Comparison of ENCODE assay signal across 8 cellular contexts in genomic region chr9:38067611-38067891, GRCh38. TPM values are rescaled to one million over a fixed set of nuclear protein-coding genes. Genes with fewer than 3 reads are reported as not detected.
A peak's percentile ranks its signal among the peaks of the same experiment; 100 is the strongest.
DNase-seq lines count a peak whose midpoint lies in the region; ATAC-seq and TF ChIP-seq lines count a peak whose summit lies in the region.

No MANE protein-coding gene starts in this region.

- H3K27ac ChIP-seq in adrenal gland, result peak overlapping the region; percentile 24 to 91 (median 72)
- H3K27ac ChIP-seq in stomach smooth muscle (ENCODE audit: low read length), result peak overlapping the region; percentile 86

- H3K27me3 ChIP-seq in adrenal gland (no peaks in the 10 kb centered on the region), stomach smooth muscle (ENCODE audit: control insufficient read depth in 1 of 2, insufficient read depth in 2 of 2, low read length in 2 of 2) (no peaks in the 10 kb centered on the region)

- H3K27me3 Mint-ChIP-seq in immature natural killer cell (ENCODE audit: low read depth in 3 of 3), result peaks cover 4 to 23% (median 13%) of the 10 kb centered on the region in 3 donors

- intact Hi-C loops in adrenal gland (cut with DNase I), result loop anchor here (5.0 kb wide), 2 partner anchors 145 to 150 kb away; no protein-coding TSS in a partner anchor

- ATAC-seq in HG02571 (IDR thresholded peaks at IDR 0.05; ENCODE audit: unreplicated experiment), result no peak
- no peak for ATAC-seq in HG03469 (IDR thresholded peaks at IDR 0.05; ENCODE audit: unreplicated experiment)
- ATAC-seq in GM21367 (IDR thresholded peaks at IDR 0.05; ENCODE audit: unreplicated experiment), result no peak

- no peaks in the 10 kb centered on the region for H3K9me3 ChIP-seq in adrenal gland (replicated peaks in 1 of 3)
- H3K9me3 ChIP-seq in stomach smooth muscle (ENCODE audit: control insufficient read depth in 2 of 2, low read length in 2 of 2), result no peaks in the 10 kb centered on the region

- H3K4me1 Mint-ChIP-seq in immature natural killer cell, result peaks cover 27 to 30% of the 10 kb centered on the region in 2 donors

- H3K4me3 ChIP-seq in adrenal gland, result peak overlapping the region in 2 of 4 donors; percentile 70 to 74
- peak overlapping the region; percentile 86 to 91 for H3K4me3 ChIP-seq in stomach smooth muscle (ENCODE audit: low read length in 2 of 2)

- 4 to 15% (median 8%) methylated on average over 8 to 21 of the region's 21 CpGs for WGBS in adrenal gland, 4 donors

- peak overlapping the region; percentile 82 to 92 (median 84) for H3K4me3 Mint-ChIP-seq in immature natural killer cell

- peak overlapping the region; percentile 80 to 86 for H3K9ac ChIP-seq in stomach smooth muscle (ENCODE audit: low read length in 2 of 2)

- TF ChIP-seq POLR2A in adrenal gland (IDR thresholded peaks at IDR 0.05), result peak in 1 of 2 donors; percentile 0

- DNase-seq in NCI-H146 (lab: John Stamatoyannopoulos, UW), result peak; percentile 63
- no peak for DNase-seq in NCI-H146 treated with DMSO at 0.1 percent for 48 hours (lab: John Stamatoyannopoulos, UW; ENCODE audit: unreplicated experiment)
- DNase-seq in adrenal gland, result peak in 2 of 7 donors; percentile 33 to 51
- DNase-seq in immature natural killer cell, result no peak

- H3K4me1 ChIP-seq in adrenal gland (replicated peaks in 1 of 2), result peaks cover 10 to 44% of the 10 kb centered on the region in 2 donors
- peaks cover 55% of the 10 kb centered on the region for H3K4me1 ChIP-seq in stomach smooth muscle (ENCODE audit: control insufficient read depth, insufficient read depth, low read length)

- peak overlapping the region in 1 of 6 donors; percentile 11 for H3K27ac Mint-ChIP-seq in immature natural killer cell

- H3K9me3 Mint-ChIP-seq in immature natural killer cell, result no peaks in the 10 kb centered on the region

- no peaks in the 10 kb centered on the region for H3K36me3 Mint-ChIP-seq in immature natural killer cell

- H3K36me3 ChIP-seq in adrenal gland (replicated peaks in 1 of 2) (no peaks in the 10 kb centered on the region), stomach smooth muscle (ENCODE audit: control insufficient read depth in 2 of 2, insufficient read depth in 2 of 2, low read length in 2 of 2) (no peaks in the 10 kb centered on the region)

- no peak for TF ChIP-seq CTCF in adrenal gland (IDR thresholded peaks at IDR 0.05)

RNA-seq across cellular contexts. Expression of gene SHB, which starts 1.5 kb away (rescaled TPM):
- total RNA-seq in adrenal gland, result 10 to 100 TPM in 6 of 8 donors, 1 to 10 TPM in 2; 5.8 to 21.2 (median 14.2) TPM
- polyA plus RNA-seq in adrenal gland (1 to 10 TPM; 6.0 to 7.9 (median 6.8) TPM), immature natural killer cell (under 1 TPM; 0.39 to 0.70 (median 0.57) TPM)

Comparison
In these comparisons a context has a peak if more than half of its experiments do, and no peak if none do; other contexts are left out.
1. RNA of gene SHB, which starts 1.5 kb away (polyA plus RNA-seq): 6.0 to 7.9 TPM in adrenal gland; 0.39 to 0.70 TPM in immature natural killer cell; every median in the first group is over 4 times any median in the second.